8 cellular contexts compared by ENCODE assay signal in the genomic region with DNA sequence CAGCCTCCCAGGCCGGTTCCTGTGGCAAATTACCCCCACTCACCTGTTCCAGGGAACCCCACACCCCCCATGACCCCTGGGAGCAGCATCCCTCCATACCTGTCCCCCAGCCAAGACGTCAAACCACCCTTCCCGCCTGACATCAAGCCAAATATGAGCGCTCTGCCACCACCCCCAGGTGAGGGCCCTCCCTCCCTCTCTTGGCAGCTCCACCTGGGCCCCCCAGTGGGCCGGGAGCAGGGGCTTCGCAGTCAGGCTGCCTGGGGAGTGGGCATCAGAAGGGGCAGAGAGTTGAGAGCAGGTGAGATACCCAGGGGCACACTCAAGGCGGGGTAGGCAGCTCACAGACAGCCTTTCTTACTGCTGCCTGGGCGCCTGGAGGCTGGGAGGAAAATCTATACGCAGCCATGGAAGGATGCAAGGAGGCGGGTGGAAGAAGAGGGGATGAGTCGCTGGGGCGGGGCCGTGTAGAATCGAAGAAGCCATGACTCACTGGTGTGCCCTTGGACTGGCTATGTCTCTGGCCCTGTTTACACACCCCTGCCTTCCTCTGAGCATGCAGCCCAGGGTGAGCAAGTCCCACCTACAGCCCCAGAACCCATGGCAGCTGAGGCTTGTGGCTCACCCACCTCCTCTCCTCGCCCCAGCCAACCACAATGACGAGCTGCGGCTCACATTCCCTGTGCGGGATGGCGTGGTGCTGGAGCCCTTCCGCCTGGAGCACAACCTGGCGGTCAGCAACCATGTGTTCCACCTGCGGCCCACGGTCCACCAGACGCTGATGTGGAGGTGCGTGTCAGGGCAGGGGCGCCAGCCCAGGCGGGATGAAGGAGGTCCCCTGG. TPM values are rescaled to one million over a fixed set of nuclear protein-coding genes. Genes with fewer than 3 reads are reported as not detected.
DNase-seq lines count a peak whose midpoint lies in the region; ATAC-seq lines count a peak whose summit lies in the region.

No MANE protein-coding gene starts in this region.

- ATAC-seq in left ventricle myocardium superior, result peak; percentile 11
- no peak for ATAC-seq in GM19351 (IDR thresholded peaks at IDR 0.05; ENCODE audit: unreplicated experiment)

- intact Hi-C loops in activated T-helper 1 cell treated with anti-CD3 and anti-CD28 coated beads, Interleukin-12 subunit alpha, Interleukin-12 subunit beta, Interleukin-2, Interleukin-4 antibody, amounts not matched to agents 30 ng/mL and 10 ng/mL and 1 ng/mL, durations not matched to agents 14 hours and 24 hours and 36 hours (cut with micrococcal nuclease), result no loop called here
- intact Hi-C loops in left ventricle myocardium superior (cut with micrococcal nuclease), result no loop called here

- H3K27ac Mint-ChIP-seq in activated T-helper 1 cell treated with anti-CD3 and anti-CD28 coated beads, Interleukin-12 subunit alpha, Interleukin-12 subunit beta, Interleukin-2, Interleukin-4 antibody, amounts not matched to agents 30 ng/mL and 10 ng/mL and 1 ng/mL, durations not matched to agents 14 hours and 24 hours and 36 hours, result peak overlapping the region; percentile 29

- peak; percentile 54 for DNase-seq in activated naive CD4-positive, alpha-beta T cell treated with Interleukin-2 at 50 U/mL for 16 hours
- no peak for DNase-seq in activated naive CD4-positive, alpha-beta T cell (lab: John Stamatoyannopoulos, UW)
- DNase-seq in activated T-helper 1 cell treated with anti-CD3 and anti-CD28 coated beads, Interleukin-12 subunit alpha, Interleukin-12 subunit beta, Interleukin-2, Interleukin-4 antibody, amounts not matched to agents 30 ng/mL and 10 ng/mL and 1 ng/mL, durations not matched to agents 14 hours and 24 hours and 36 hours (ENCODE audit: low spot score), result no peak
- DNase-seq in left ventricle myocardium superior (peak; percentile 31), NCI-H2227 treated with DMSO at 0.1 percent for 48 hours (lab: John Stamatoyannopoulos, UW) (no peak), T-helper 9 cell (no peak)
- DNase-seq in stimulated activated CD4-positive, alpha-beta T cell treated with anti-CD3 and anti-CD28 coated beads, TNF-alpha, amount 100 ng/mL, for 24 hours (ENCODE audit: low read depth in 3 of 3), result peak in 2 of 3 experiments; percentile 41 to 65

- H3K4me1 Mint-ChIP-seq in activated T-helper 1 cell treated with anti-CD3 and anti-CD28 coated beads, Interleukin-12 subunit alpha, Interleukin-12 subunit beta, Interleukin-2, Interleukin-4 antibody, amounts not matched to agents 30 ng/mL and 10 ng/mL and 1 ng/mL, durations not matched to agents 14 hours and 24 hours and 36 hours (ENCODE audit: low read depth), result peaks cover 40% of the 10 kb centered on the region

- peak overlapping the region; percentile 26 for H3K4me3 Mint-ChIP-seq in activated T-helper 1 cell treated with anti-CD3 and anti-CD28 coated beads, Interleukin-12 subunit alpha, Interleukin-12 subunit beta, Interleukin-2, Interleukin-4 antibody, amounts not matched to agents 30 ng/mL and 10 ng/mL and 1 ng/mL, durations not matched to agents 14 hours and 24 hours and 36 hours

- peaks cover 60% of the 10 kb centered on the region for H3K36me3 Mint-ChIP-seq in activated T-helper 1 cell treated with anti-CD3 and anti-CD28 coated beads, Interleukin-12 subunit alpha, Interleukin-12 subunit beta, Interleukin-2, Interleukin-4 antibody, amounts not matched to agents 30 ng/mL and 10 ng/mL and 1 ng/mL, durations not matched to agents 14 hours and 24 hours and 36 hours (ENCODE audit: low read depth)

- no peaks in the 10 kb centered on the region for H3K9me3 Mint-ChIP-seq in activated T-helper 1 cell treated with anti-CD3 and anti-CD28 coated beads, Interleukin-12 subunit alpha, Interleukin-12 subunit beta, Interleukin-2, Interleukin-4 antibody, amounts not matched to agents 30 ng/mL and 10 ng/mL and 1 ng/mL, durations not matched to agents 14 hours and 24 hours and 36 hours

- no peaks in the 10 kb centered on the region for H3K27me3 Mint-ChIP-seq in activated T-helper 1 cell treated with anti-CD3 and anti-CD28 coated beads, Interleukin-12 subunit alpha, Interleukin-12 subunit beta, Interleukin-2, Interleukin-4 antibody, amounts not matched to agents 30 ng/mL and 10 ng/mL and 1 ng/mL, durations not matched to agents 14 hours and 24 hours and 36 hours (ENCODE audit: insufficient read depth)

RNA-seq across cellular contexts. Expression of a gene that starts 48.6 kb away (rescaled TPM):
- total RNA-seq in activated T-helper 1 cell treated with anti-CD3 and anti-CD28 coated beads, Interleukin-12 subunit alpha, Interleukin-12 subunit beta, Interleukin-2, Interleukin-4 antibody, amounts not matched to agents 30 ng/mL and 10 ng/mL and 1 ng/mL, durations not matched to agents 14 hours and 24 hours and 36 hours, result 155 and 157 TPM in 2 replicates
- total RNA-seq in left ventricle myocardium superior, result 139 TPM

Comparison
In these comparisons a context has a peak if more than half of its experiments do, and no peak if none do; other contexts are left out.
1. DNase-seq: peak in activated naive CD4-positive, alpha-beta T cell treated with Interleukin-2 at 50 U/mL for 16 hours (single experiment), left ventricle myocardium superior (single experiment) and stimulated activated CD4-positive, alpha-beta T cell treated with anti-CD3 and anti-CD28 coated beads, TNF-alpha, amount 100 ng/mL, for 24 hours (2 of 3); none in activated naive CD4-positive, alpha-beta T cell (0 of 4), activated T-helper 1 cell treated with anti-CD3 and anti-CD28 coated beads, Interleukin-12 subunit alpha, Interleukin-12 subunit beta, Interleukin-2, Interleukin-4 antibody, amounts not matched to agents 30 ng/mL and 10 ng/mL and 1 ng/mL, durations not matched to agents 14 hours and 24 hours and 36 hours (single experiment), NCI-H2227 treated with DMSO at 0.1 percent for 48 hours (single experiment) and T-helper 9 cell (single experiment).